8 cellular contexts compared by ENCODE assay signal in genomic region chr12:57844725-57845477, GRCh38. TPM values are rescaled to one million over a fixed set of nuclear protein-coding genes. Genes with fewer than 3 reads are reported as not detected.
DNase-seq lines count a peak whose midpoint lies in the region; ATAC-seq and TF ChIP-seq lines count a peak whose summit lies in the region.

No MANE protein-coding gene starts in this region.

- H3K27me3 Mint-ChIP-seq in chondrocyte (ENCODE audit: low read depth), result no peaks in the 10 kb centered on the region

- peaks cover 54% of the 10 kb centered on the region for H3K4me1 Mint-ChIP-seq in chondrocyte (ENCODE audit: low read depth)

- ATAC-seq in HG02943 (IDR thresholded peaks at IDR 0.05; ENCODE audit: low read depth, unreplicated experiment), result peak; percentile 1

- no peaks in the 10 kb centered on the region for H3K27me3 ChIP-seq in layer of hippocampus (ENCODE audit: control insufficient read depth, insufficient read depth, low read length)

- H3K9me3 Mint-ChIP-seq in chondrocyte (ENCODE audit: low read depth), result no peaks in the 10 kb centered on the region

- H3K36me3 Mint-ChIP-seq in chondrocyte (ENCODE audit: low read depth), result no peaks in the 10 kb centered on the region

- H3K9ac ChIP-seq in SK-N-MC (ENCODE audit: insufficient read length), result peak overlapping the region; percentile 90

- H3K27ac ChIP-seq in SK-N-MC (peak overlapping the region; percentile 74), layer of hippocampus (ENCODE audit: low read depth, low read length) (peak overlapping the region; percentile 100)

- no peak for TF ChIP-seq CTCF in chondrocyte (IDR thresholded peaks at IDR 0.05)

- H3K9me3 ChIP-seq in SK-N-MC (ENCODE audit: low read depth, low read length), result no peaks in the 10 kb centered on the region

- DNase-seq in activated effector memory CD4-positive, alpha-beta T cell treated with anti-CD3 and anti-CD28 coated beads, Interleukin-2, amount 50 U/mL, for 16 hours, result peak; percentile 75
- DNase-seq in activated effector memory CD4-positive, alpha-beta T cell treated with Interleukin-2 at 50 U/mL for 16 hours, result no peak
- no peak for DNase-seq in SK-N-MC (ENCODE audit: low read depth, low spot score)
- DNase-seq in chondrocyte (ENCODE audit: low spot score), result no peak
- DNase-seq in stimulated activated CD4-positive, alpha-beta T cell treated with anti-CD3 and anti-CD28 coated beads, Interleukin-4, amount 100 ng/mL, for 24 hours, result peak; percentile 49
- no peak for DNase-seq in superior temporal gyrus (ENCODE audit: extremely low spot score)

- H3K4me3 ChIP-seq in SK-N-MC, result peak overlapping the region; percentile 97

- H3K4me3 Mint-ChIP-seq in chondrocyte (ENCODE audit: unreplicated experiment), result peak overlapping the region; percentile 78

- peak overlapping the region; percentile 94 for H3K27ac Mint-ChIP-seq in chondrocyte (ENCODE audit: unreplicated experiment)

- no peaks in the 10 kb centered on the region for H3K36me3 ChIP-seq in SK-N-MC (ENCODE audit: insufficient read depth, low read length)

RNA-seq across cellular contexts. Expression of gene CTDSP2, which starts 1.6 kb away (rescaled TPM):
- 113 to 124 TPM (median 123 TPM) in 3 replicates for total RNA-seq in chondrocyte

RNA-seq across cellular contexts. Expression of gene AVIL, which starts 26.4 kb away (rescaled TPM):
- 4.8 to 6.0 TPM (median 5.6 TPM) in 3 replicates for total RNA-seq in chondrocyte

Comparison
In these comparisons a context has a peak if more than half of its experiments do, and no peak if none do; other contexts are left out.
1. DNase-seq: peak in activated effector memory CD4-positive, alpha-beta T cell treated with anti-CD3 and anti-CD28 coated beads, Interleukin-2, amount 50 U/mL, for 16 hours (single experiment) and stimulated activated CD4-positive, alpha-beta T cell treated with anti-CD3 and anti-CD28 coated beads, Interleukin-4, amount 100 ng/mL, for 24 hours (single experiment); none in activated effector memory CD4-positive, alpha-beta T cell treated with Interleukin-2 at 50 U/mL for 16 hours (single experiment), SK-N-MC (single experiment), chondrocyte (single experiment) and superior temporal gyrus (single experiment).